Comparison of ENCODE assay signal across 14 cellular contexts in the genomic region with DNA sequence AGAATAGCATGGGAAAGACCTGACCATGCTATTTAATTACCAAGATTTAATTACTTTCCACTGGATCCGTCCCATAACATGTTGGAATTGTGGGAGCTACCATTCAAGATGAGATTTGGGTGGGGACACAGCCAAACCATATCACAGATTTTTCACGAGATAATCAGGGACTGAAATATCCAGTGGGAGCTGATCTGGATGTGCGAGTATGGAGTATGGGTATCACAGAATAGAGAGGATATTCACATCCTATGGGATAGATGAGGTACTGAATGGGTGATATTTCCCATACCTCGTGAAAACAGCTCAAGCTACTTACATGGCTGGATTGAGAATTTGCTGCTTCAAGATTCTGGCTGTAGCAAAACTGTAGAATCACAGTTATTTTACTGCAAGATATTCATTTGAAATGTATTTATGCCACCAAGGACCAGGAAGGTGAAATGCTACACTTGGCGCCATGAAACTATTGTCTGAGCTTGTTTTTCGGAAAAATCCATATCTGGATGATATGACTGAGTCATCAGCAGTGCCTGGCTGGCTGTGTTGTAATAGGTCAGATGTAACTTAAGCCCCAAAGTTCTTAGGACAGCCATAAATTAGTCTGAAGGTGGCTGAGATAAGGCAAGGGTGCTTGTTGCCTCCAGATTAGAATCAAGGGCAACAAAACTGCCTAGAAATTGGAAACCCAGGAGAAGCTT. TPM values are rescaled to one million over a fixed set of nuclear protein-coding genes. Genes with fewer than 3 reads are reported as not detected.
A peak's percentile ranks its signal among the peaks of the same experiment; 100 is the strongest.
DNase-seq lines count a peak whose midpoint lies in the region; ATAC-seq, FAIRE-seq and TF ChIP-seq lines count a peak whose summit lies in the region.
"Had no signal": no experiment of that assay in that cellular context is flagged by ENCODE, and none has a peak within 500 bp of the region (broad histone marks: within the 10 kb centered on the region; RNA-seq: fewer than 3 reads in every experiment).

No MANE protein-coding gene starts in this region.

- H3K9ac ChIP-seq in SK-N-SH, result no peak overlapping the region

- TF ChIP-seq EP300 in SK-N-SH (IDR thresholded peaks at IDR 0.05; ENCODE audit: borderline replicate concordance in 1 of 2, low read depth in 1 of 2, low read length in 1 of 2), result peak in 1 of 2 experiments; percentile 75; a peak in 1 of 4 replicates

- H2AFZ ChIP-seq in SK-N-SH (ENCODE audit: low read depth), result no peak overlapping the region

- no peaks in the 10 kb centered on the region for H3K9me3 ChIP-seq in SK-N-SH
- H3K9me3 ChIP-seq in HAP-1, result no peaks in the 10 kb centered on the region

- H3K4me3 ChIP-seq in SK-N-SH (ENCODE audit: low read depth in 2 of 2, low read length in 1 of 2) (no peak overlapping the region), fibroblast of the aortic adventitia (ENCODE audit: low read depth, low read length) (no peak overlapping the region), HAP-1 (no peak overlapping the region)

- H3F3A ChIP-seq in SK-N-SH (replicated peaks; ENCODE audit: insufficient read depth), result no peaks in the 10 kb centered on the region

- no peaks in the 10 kb centered on the region; a peak in 2 of 4 replicates for H3K4me1 ChIP-seq in SK-N-SH (ENCODE audit: control insufficient read depth in 1 of 2, insufficient read depth in 2 of 2, low read depth in 1 of 2, low read length in 1 of 2)
- H3K4me1 ChIP-seq in HAP-1, result no peaks in the 10 kb centered on the region

- no peak overlapping the region for H3K4me2 ChIP-seq in SK-N-SH

- TF ChIP-seq POLR2A in H54 (IDR thresholded peaks at IDR 0.05; ENCODE audit: low read depth, low read length), result no peak

- CTCF ChIA-PET in SK-N-SH (lab: Yijun Ruan, JAX), result interaction anchor here (0.8 to 2.6 kb wide), 6 partner anchors 20 to 223 kb away, joined by 3 to 15 read pairs (median 4); no protein-coding TSS in a partner anchor

- TF ChIP-seq RAD21 in SK-N-SH (IDR thresholded peaks at IDR 0.05; ENCODE audit: low read length), result no peak

- 0 out of 2 replicates have a peak, but pooled peaks cover 5% of the 10 kb centered on the region for H3K79me2 ChIP-seq in SK-N-SH (ENCODE audit: insufficient read depth)

- in situ Hi-C loops in HAP-1 (cut with MboI; ENCODE audit: low sequenced_read_pairs), result no loop called here

- H3K36me3 ChIP-seq in SK-N-SH (replicated peaks in 1 of 2; ENCODE audit: control insufficient read depth in 1 of 2, insufficient read depth in 2 of 2, low read length in 1 of 2), result peaks cover 10 to 14% of the 10 kb centered on the region in 2 experiments
- peaks cover 4% of the 10 kb centered on the region for H3K36me3 ChIP-seq in HAP-1 (replicated peaks)

- ATAC-seq in GM21526 (IDR thresholded peaks at IDR 0.05; ENCODE audit: low FRiP score, unreplicated experiment), result no peak
- ATAC-seq: stimulated activated naive CD8-positive, alpha-beta T cell treated with anti-CD3 and anti-CD28 coated beads, Interleukin-15, amount 100 ng/mL, for 72 hours had no signal

- H3K9me2 ChIP-seq in SK-N-SH, result no peaks in the 10 kb centered on the region

- no peaks in the 10 kb centered on the region for H4K20me1 ChIP-seq in SK-N-SH (ENCODE audit: insufficient read depth)

- H3K27me3 ChIP-seq in SK-N-SH (ENCODE audit: insufficient read depth), result no peaks in the 10 kb centered on the region
- H3K27me3 ChIP-seq in HAP-1 (ENCODE audit: low read depth), result no peaks in the 10 kb centered on the region

- POLR2A ChIA-PET in SK-N-SH (lab: Yijun Ruan, JAX), result no interaction called here

- 88% methylated on average over 6 of the region's 6 CpGs for WGBS in SK-N-SH (ENCODE audit: low lambda C conversion rate)

- TF ChIP-seq CTCF in SK-N-SH (IDR thresholded peaks at IDR 0.05) (no peak), fibroblast of the aortic adventitia (IDR thresholded peaks at IDR 0.05; ENCODE audit: insufficient read depth, low read length) (no peak)

- no peak overlapping the region for H3K27ac ChIP-seq in SK-N-SH (ENCODE audit: low read depth in 2 of 2, low read length in 1 of 2)

- DNase-seq in A172 (ENCODE audit: low spot score) (peak; percentile 46), ELR (ENCODE audit: low read depth) (peak; percentile 47), SK-N-SH (no peak), fibroblast of the aortic adventitia (ENCODE audit: low read depth) (peak; percentile 49), COLO668 (lab: John Stamatoyannopoulos, UW; ENCODE audit: unreplicated experiment) (no peak), HAP-1 (ENCODE audit: low spot score in 2 of 2) (no peak), H54 (ENCODE audit: insufficient read length, low spot score) (no peak)
- DNase-seq: stimulated activated CD4-positive, alpha-beta T cell treated with anti-CD3 and anti-CD28 coated beads, Interleukin-1b, Interleukin-23, amount 100 ng/mL, for 48 hours; stimulated activated naive CD8-positive, alpha-beta T cell treated with anti-CD3 and anti-CD28 coated beads, Interleukin-15, amount 100 ng/mL, for 72 hours had no signal

- no peak for FAIRE-seq in H54 (lab: Jason Lieb, UNC)

TF ChIP-seq in SK-N-SH, 30 proteins besides CTCF, POLR2A, EP300 and RAD21 (continues in another document):
- TF ChIP-seq FOXM1 (IDR thresholded peaks at IDR 0.05; ENCODE audit: low read depth) (no peak), NFIC (IDR thresholded peaks at IDR 0.05; ENCODE audit: borderline replicate concordance) (peak; percentile 22; the same call in 1 of the 2 replicates), RXRA (IDR thresholded peaks at IDR 0.05; ENCODE audit: borderline replicate concordance, low read depth) (peak; percentile 41; the same call in 1 of the 2 replicates), RFX5 (IDR thresholded peaks at IDR 0.05; ENCODE audit: low read length) (no peak), JUND (IDR thresholded peaks at IDR 0.05) (peak; percentile 73), FOSL2 (IDR thresholded peaks at IDR 0.05; ENCODE audit: borderline replicate concordance, low read depth) (peak; percentile 64), POLR2AphosphoS5 (IDR thresholded peaks at IDR 0.05; ENCODE audit: low read depth, low read length) (no peak), TEAD4 (IDR thresholded peaks at IDR 0.05; ENCODE audit: borderline replicate concordance, insufficient read depth) (no peak), NRF1 (IDR thresholded peaks at IDR 0.05; ENCODE audit: low read depth, low read length) (no peak), MAX (IDR thresholded peaks at IDR 0.05; ENCODE audit: low read depth) (0 out of 2 replicates have a peak, but pooled peaks have one; percentile 26), TCF12 (IDR thresholded peaks at IDR 0.05) (peak; percentile 65), SIN3A (IDR thresholded peaks at IDR 0.05; ENCODE audit: borderline replicate concordance, low read depth, low read length) (no peak)
- TF ChIP-seq, protein P1, sequence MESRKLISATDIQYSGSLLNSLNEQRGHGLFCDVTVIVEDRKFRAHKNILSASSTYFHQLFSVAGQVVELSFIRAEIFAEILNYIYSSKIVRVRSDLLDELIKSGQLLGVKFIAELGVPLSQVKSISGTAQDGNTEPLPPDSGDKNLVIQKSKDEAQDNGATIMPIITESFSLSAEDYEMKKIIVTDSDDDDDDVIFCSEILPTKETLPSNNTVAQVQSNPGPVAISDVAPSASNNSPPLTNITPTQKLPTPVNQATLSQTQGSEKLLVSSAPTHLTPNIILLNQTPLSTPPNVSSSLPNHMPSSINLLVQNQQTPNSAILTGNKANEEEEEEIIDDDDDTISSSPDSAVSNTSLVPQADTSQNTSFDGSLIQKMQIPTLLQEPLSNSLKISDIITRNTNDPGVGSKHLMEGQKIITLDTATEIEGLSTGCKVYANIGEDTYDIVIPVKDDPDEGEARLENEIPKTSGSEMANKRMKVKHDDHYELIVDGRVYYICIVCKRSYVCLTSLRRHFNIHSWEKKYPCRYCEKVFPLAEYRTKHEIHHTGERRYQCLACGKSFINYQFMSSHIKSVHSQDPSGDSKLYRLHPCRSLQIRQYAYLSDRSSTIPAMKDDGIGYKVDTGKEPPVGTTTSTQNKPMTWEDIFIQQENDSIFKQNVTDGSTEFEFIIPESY (IDR thresholded peaks at IDR 0.05; ENCODE audit: borderline replicate concordance, low read depth), result no peak
- TF ChIP-seq, protein P2, sequence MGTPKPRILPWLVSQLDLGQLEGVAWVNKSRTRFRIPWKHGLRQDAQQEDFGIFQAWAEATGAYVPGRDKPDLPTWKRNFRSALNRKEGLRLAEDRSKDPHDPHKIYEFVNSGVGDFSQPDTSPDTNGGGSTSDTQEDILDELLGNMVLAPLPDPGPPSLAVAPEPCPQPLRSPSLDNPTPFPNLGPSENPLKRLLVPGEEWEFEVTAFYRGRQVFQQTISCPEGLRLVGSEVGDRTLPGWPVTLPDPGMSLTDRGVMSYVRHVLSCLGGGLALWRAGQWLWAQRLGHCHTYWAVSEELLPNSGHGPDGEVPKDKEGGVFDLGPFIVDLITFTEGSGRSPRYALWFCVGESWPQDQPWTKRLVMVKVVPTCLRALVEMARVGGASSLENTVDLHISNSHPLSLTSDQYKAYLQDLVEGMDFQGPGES (IDR thresholded peaks at IDR 0.05; ENCODE audit: low read depth, low read length), result no peak

RNA-seq across cellular contexts. Expression of gene KCNS1, which starts 29.8 kb away (rescaled TPM):
- total RNA-seq in A172 (2014; rRNA removed; shearing (Covaris generic)), result not detected in 2 replicates
- 0.07 and 0.13 TPM in 2 replicates for polyA plus RNA-seq in SK-N-SH (2012; rRNA removed)
- polyA plus RNA-seq in SK-N-SH (2012; cell fraction: cytosol; rRNA removed), result 0.06 and 0.08 TPM in 2 replicates
- polyA plus RNA-seq in SK-N-SH (2012; cell fraction: nucleus; rRNA removed), result 0.10 and 0.16 TPM in 2 replicates
- total RNA-seq in fibroblast of the aortic adventitia (ENCODE audit: low replicate concordance), result 0.18 TPM in 1 of 2 replicates, not detected in the other
- total RNA-seq: mesothelial cell of epicardium, posterior vena cava had no signal

RNA-seq across cellular contexts. Expression of gene WFDC5, which starts 43.9 kb away (rescaled TPM):
- total RNA-seq in A172 (2014; rRNA removed; shearing (Covaris generic)), result not detected in 2 replicates
- polyA plus RNA-seq in SK-N-SH (2012; rRNA removed), result 0.08 and 0.11 TPM in 2 replicates
- 0.04 TPM in 2 replicates for polyA plus RNA-seq in SK-N-SH (2012; cell fraction: cytosol; rRNA removed)
- 0.10 and 0.21 TPM in 2 replicates for polyA plus RNA-seq in SK-N-SH (2012; cell fraction: nucleus; rRNA removed)
- total RNA-seq in fibroblast of the aortic adventitia (ENCODE audit: low replicate concordance), result not detected in 2 replicates
- total RNA-seq: activated CD8-positive, alpha-beta memory T cell treated with anti-CD3 and anti-CD28 coated beads for 36 hours; mesothelial cell of epicardium; posterior vena cava had no signal
- polyA plus RNA-seq: BJ had no signal

RNA-seq across cellular contexts. Expression of gene WFDC12, which starts 53.2 kb away (rescaled TPM):
- not detected in 2 replicates for total RNA-seq in A172 (2014; rRNA removed; shearing (Covaris generic))
- polyA plus RNA-seq in SK-N-SH (2012; rRNA removed), result not detected in 2 replicates
- not detected in 2 replicates for polyA plus RNA-seq in SK-N-SH (2012; cell fraction: cytosol; rRNA removed)
- not detected in 2 replicates for polyA plus RNA-seq in SK-N-SH (2012; cell fraction: nucleus; rRNA removed)
- not detected in 2 replicates for total RNA-seq in fibroblast of the aortic adventitia (ENCODE audit: low replicate concordance)
- total RNA-seq: activated CD8-positive, alpha-beta memory T cell treated with anti-CD3 and anti-CD28 coated beads for 36 hours; mesothelial cell of epicardium; posterior vena cava had no signal
- polyA plus RNA-seq: BJ had no signal

Comparison
In these comparisons a context has a peak if more than half of its experiments do, and no peak if none do; other contexts are left out.
1. DNase-seq: peak in A172 (single experiment), ELR (single experiment) and fibroblast of the aortic adventitia (single experiment); none in SK-N-SH (single experiment), COLO668 (single experiment), HAP-1 (0 of 2) and H54 (single experiment).